In genomic region chr18:56651771-56652092, GRCh38 we compare ENCODE assay signal across 8 cellular contexts. TPM values are rescaled to one million over a fixed set of nuclear protein-coding genes. Genes with fewer than 3 reads are reported as not detected.
DNase-seq lines count a peak whose midpoint lies in the region; ATAC-seq and TF ChIP-seq lines count a peak whose summit lies in the region.

No MANE protein-coding gene starts in this region.

- peak overlapping the region; percentile 94 for H3K4me3 Mint-ChIP-seq in natural killer cell

- no peaks in the 10 kb centered on the region for H3K4me1 ChIP-seq in BE2C

- TF ChIP-seq CTCF in BE2C (IDR thresholded peaks at IDR 0.05; ENCODE audit: low read depth, low read length) = no peak
- no peak for TF ChIP-seq CTCF in NB4 (IDR thresholded peaks at IDR 0.05; ENCODE audit: low read depth, low read length)
- no peak for TF ChIP-seq CTCF in coronary artery (IDR thresholded peaks at IDR 0.05)
- no peak for TF ChIP-seq CTCF in natural killer cell (IDR thresholded peaks at IDR 0.05)

- H3K27me3 Mint-ChIP-seq in natural killer cell (ENCODE audit: low read depth in 2 of 2) = no peaks in the 10 kb centered on the region

- H3K27ac Mint-ChIP-seq in natural killer cell = peak overlapping the region; percentile 95 to 98

- no peaks in the 10 kb centered on the region for H3K9me3 ChIP-seq in BE2C

- H3K4me3 ChIP-seq in BE2C (ENCODE audit: low read depth, low read length) (peak overlapping the region; percentile 83), NB4 (ENCODE audit: low read depth, low read length) (peak overlapping the region; percentile 76), coronary artery (peak overlapping the region; percentile 88)

- H3K36me3 ChIP-seq in BE2C = no peaks in the 10 kb centered on the region

- H3K27ac ChIP-seq in coronary artery = peak overlapping the region; percentile 79 to 94

- no peak for TF ChIP-seq POLR2A in NB4 (IDR thresholded peaks at IDR 0.05; ENCODE audit: extremely low read depth, insufficient read length)

- no peaks in the 10 kb centered on the region for H3K36me3 Mint-ChIP-seq in natural killer cell

- H3K4me1 Mint-ChIP-seq in natural killer cell = peaks cover 64 to 75% of the 10 kb centered on the region in 2 donors

- DNase-seq in BE2C (no peak), NB4 (ENCODE audit: low read depth) (no peak), coronary artery (ENCODE audit: low spot score) (no peak), natural killer cell (no peak), NCI-H1930 (lab: John Stamatoyannopoulos, UW) (no peak), cortex of kidney (lab: John Stamatoyannopoulos, UW) (no peak), COR-L47 (lab: John Stamatoyannopoulos, UW) (no peak)

- H3K9me3 Mint-ChIP-seq in natural killer cell = peaks cover 3 to 5% of the 10 kb centered on the region in 2 donors

- intact Hi-C loops in natural killer cell (cut with micrococcal nuclease) = loop anchor here (1.0 to 10.0 kb wide), 3 partner anchors 13 to 973 kb away; partner anchors contain the start of genes NARS1 and TXNL1

- no peak for ATAC-seq in natural killer cell
- ATAC-seq in HG02852 (IDR thresholded peaks at IDR 0.05; ENCODE audit: unreplicated experiment) = no peak

- no peaks in the 10 kb centered on the region for H3K27me3 ChIP-seq in BE2C

RNA-seq across cellular contexts. Expression of gene WDR7, which starts 0.6 kb away (rescaled TPM):
- polyA plus RNA-seq in BE2C (2012; ENCODE audit: insufficient read depth, insufficient read length, low read depth) = 8.9 TPM
- total RNA-seq in natural killer cell = 100 to 1,000 TPM in 1 of 3 donors, 10 to 100 TPM in 2; 71.1 to 103 (median 77.3) TPM

RNA-seq across cellular contexts. Expression of gene TXNL1, which starts 13.3 kb away (rescaled TPM):
- 56.2 TPM for polyA plus RNA-seq in BE2C (2012; ENCODE audit: insufficient read depth, insufficient read length, low read depth)
- 10 to 100 TPM; 43.2 to 44.8 (median 44.0) TPM for total RNA-seq in natural killer cell
